In genomic region chr2:33444961-33445360, GRCh38 we compare ENCODE assay signal across 19 cellular contexts.
"Had no signal": no experiment of that assay in that cellular context is flagged by ENCODE, and none has a peak within 500 bp of the region (broad histone marks: within the 10 kb centered on the region; RNA-seq: fewer than 3 reads in every experiment).

No MANE protein-coding gene starts in this region.

- H3K36me3 ChIP-seq: esophagus squamous epithelium, neutrophil, suprapubic skin had no signal

- H3K27ac ChIP-seq: body of pancreas, esophagus squamous epithelium, neutrophil, parathyroid adenoma, suprapubic skin had no signal

- ATAC-seq: body of pancreas; stimulated activated naive CD8-positive, alpha-beta T cell treated with anti-CD3 and anti-CD28 coated beads, Interleukin-15, Interleukin-2, amounts not matched to agents 100 U/mL and 50 U/mL, for 24 hours had no signal

- H3K9me3 ChIP-seq: body of pancreas, esophagus squamous epithelium, neutrophil, suprapubic skin had no signal

- H3K4me1 ChIP-seq: body of pancreas, parathyroid adenoma had no signal

- H3K27me3 ChIP-seq: body of pancreas, esophagus squamous epithelium, neutrophil, suprapubic skin had no signal

- DNase-seq: activated B cell treated with CpG ODN at 0.5 μM for 24 hours; activated CD4-positive, alpha-beta T cell treated with anti-CD3 and anti-CD28 coated beads for 48 hours; activated CD8-positive, alpha-beta memory T cell treated with anti-CD3 and anti-CD28 coated beads for 24 hours; activated naive CD8-positive, alpha-beta T cell treated with anti-CD3 and anti-CD28 coated beads for 36 hours; amygdala; body of pancreas; cortex of kidney; effector CD4-positive, alpha-beta T cell; esophagus squamous epithelium; glutamatergic neuron; immature natural killer cell; stimulated activated CD4-positive, alpha-beta T cell treated with anti-CD3 and anti-CD28 coated beads, Interleukin-4, amount 100 ng/mL, for 4 hours; stimulated activated naive CD8-positive, alpha-beta T cell treated with anti-CD3 and anti-CD28 coated beads, Interleukin-15, Interleukin-2, amounts not matched to agents 100 U/mL and 50 U/mL, for 24 hours; SW 1271 had no signal

- H3K4me3 ChIP-seq: body of pancreas, esophagus squamous epithelium, lung, smooth muscle cell, suprapubic skin had no signal
